ENCODE assay signal across 12 cellular contexts in genomic region chr20:10478205-10478604, GRCh38. TPM values are rescaled to one million over a fixed set of nuclear protein-coding genes. Genes with fewer than 3 reads are reported as not detected.
DNase-seq lines count a peak whose midpoint lies in the region; ATAC-seq and TF ChIP-seq lines count a peak whose summit lies in the region.
"Had no signal": no experiment of that assay in that cellular context is flagged by ENCODE, and none has a peak within 500 bp of the region (broad histone marks: within the 10 kb centered on the region; RNA-seq: fewer than 3 reads in every experiment).

No MANE protein-coding gene starts in this region.

- no peaks in the 10 kb centered on the region for H3F3A ChIP-seq in smooth muscle cell (ENCODE audit: low read depth)

- H3K9ac ChIP-seq in smooth muscle cell (ENCODE audit: low read depth): no peak overlapping the region

- H2AFZ ChIP-seq in smooth muscle cell (ENCODE audit: low read depth): no peak overlapping the region

- no peaks in the 10 kb centered on the region for H3K4me1 ChIP-seq in smooth muscle cell (ENCODE audit: low read depth)
- H3K4me1 ChIP-seq: right lobe of liver had no signal

- 94% methylated on average over 1 of the region's 1 CpG for WGBS in smooth muscle cell (ENCODE audit: low lambda C conversion rate)

- H3K4me2 ChIP-seq in smooth muscle cell: no peak overlapping the region

- TF ChIP-seq CTCF in GM10266 (IDR thresholded peaks at IDR 0.05; ENCODE audit: control insufficient read depth, insufficient read depth, low read depth, missing control alignments) (no peak), smooth muscle cell (IDR thresholded peaks at IDR 0.05; ENCODE audit: borderline replicate concordance, insufficient read depth, poor library complexity, severe bottlenecking) (no peak)

- H4K20me1 ChIP-seq in smooth muscle cell (ENCODE audit: low read depth): no peaks in the 10 kb centered on the region

- H3K79me2 ChIP-seq in smooth muscle cell (ENCODE audit: low read depth): no peaks in the 10 kb centered on the region

- no peaks in the 10 kb centered on the region for H3K9me3 ChIP-seq in smooth muscle cell (replicated peaks; ENCODE audit: low read depth)
- H3K9me3 ChIP-seq: right lobe of liver, testis had no signal

- no peak overlapping the region for H3K4me3 ChIP-seq in smooth muscle cell
- H3K4me3 ChIP-seq: right lobe of liver, testis had no signal

- peak; percentile 37 for DNase-seq in GM10266 (ENCODE audit: extremely low spot score)
- no peak for DNase-seq in smooth muscle cell (lab: John Stamatoyannopoulos, UW; ENCODE audit: unreplicated experiment)
- DNase-seq in hippocampal formation (lab: John Stamatoyannopoulos, UW): no peak
- DNase-seq in NCI-H2081 (lab: John Stamatoyannopoulos, UW): no peak
- DNase-seq in DMS53 treated with DMSO at 0.1 percent for 48 hours (lab: John Stamatoyannopoulos, UW; ENCODE audit: unreplicated experiment): no peak
- DNase-seq: NCI-H526, right lobe of liver, SHP77, testis had no signal

- ATAC-seq in GM19025 (IDR thresholded peaks at IDR 0.05; ENCODE audit: low read depth, unreplicated experiment) (peak; percentile 65), HG02588 (IDR thresholded peaks at IDR 0.05; ENCODE audit: unreplicated experiment) (peak; percentile 64), HG03159 (IDR thresholded peaks at IDR 0.05; ENCODE audit: unreplicated experiment) (peak; percentile 75)
- ATAC-seq: right lobe of liver had no signal

- H3K27ac ChIP-seq in smooth muscle cell (ENCODE audit: low read depth): no peak overlapping the region
- H3K27ac ChIP-seq: right lobe of liver, testis had no signal

- H3K36me3 ChIP-seq in smooth muscle cell (ENCODE audit: low read depth): no peaks in the 10 kb centered on the region
- H3K36me3 ChIP-seq: right lobe of liver had no signal

- H3K27me3 ChIP-seq in smooth muscle cell (ENCODE audit: low read depth): no peaks in the 10 kb centered on the region
- H3K27me3 ChIP-seq: right lobe of liver, testis had no signal

RNA-seq across cellular contexts. Expression of gene SLX4IP, which starts 43.1 kb away (rescaled TPM):
- 4.6 and 6.2 TPM in 2 replicates for total RNA-seq in smooth muscle cell
- polyA plus RNA-seq in smooth muscle cell: 1.2 and 3.7 TPM in 2 replicates

RNA-seq across cellular contexts. Expression of gene MKKS, which starts 44.2 kb away (rescaled TPM):
- total RNA-seq in smooth muscle cell: 13.7 and 15.6 TPM in 2 replicates
- 12.8 and 19.8 TPM in 2 replicates for polyA plus RNA-seq in smooth muscle cell
